ENCODE assay signal across 1 cellular context in the genomic region with DNA sequence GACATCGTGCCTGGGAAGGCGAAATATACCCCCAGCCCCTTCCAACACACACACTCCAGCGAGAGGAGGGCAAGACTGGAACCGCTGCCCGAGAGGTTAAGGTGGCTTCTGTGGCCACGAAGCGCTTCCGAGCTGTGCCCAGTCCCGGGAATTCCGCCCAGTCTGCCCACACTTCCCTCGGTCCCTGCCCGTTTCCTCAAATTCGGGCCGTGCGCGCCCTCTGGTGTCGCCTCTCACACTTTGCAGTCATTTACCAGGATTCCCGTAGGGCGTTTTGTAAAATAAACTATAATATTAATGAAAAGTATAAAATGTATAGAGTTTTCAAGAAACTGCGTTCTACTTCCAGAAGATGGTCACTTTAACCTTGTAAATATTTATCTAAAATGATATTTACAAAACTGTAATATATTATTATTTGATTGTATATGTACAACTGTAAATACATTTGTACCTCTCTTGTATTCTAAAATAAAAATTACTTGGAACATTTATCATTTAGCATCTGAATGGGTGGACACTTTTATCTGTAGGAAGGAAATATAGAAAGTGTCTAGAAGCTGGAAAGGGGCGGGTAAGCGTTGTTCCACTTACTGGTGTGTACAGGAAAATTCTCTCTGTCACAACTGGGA.
TF ChIP-seq lines count a peak whose summit lies in the region.

No MANE protein-coding gene starts in this region.

TF ChIP-seq in GM12878, 131 proteins besides CTCF, POLR2A, EP300 and RAD21 (continued from another document and continues in another):
- TF ChIP-seq, protein P1, sequence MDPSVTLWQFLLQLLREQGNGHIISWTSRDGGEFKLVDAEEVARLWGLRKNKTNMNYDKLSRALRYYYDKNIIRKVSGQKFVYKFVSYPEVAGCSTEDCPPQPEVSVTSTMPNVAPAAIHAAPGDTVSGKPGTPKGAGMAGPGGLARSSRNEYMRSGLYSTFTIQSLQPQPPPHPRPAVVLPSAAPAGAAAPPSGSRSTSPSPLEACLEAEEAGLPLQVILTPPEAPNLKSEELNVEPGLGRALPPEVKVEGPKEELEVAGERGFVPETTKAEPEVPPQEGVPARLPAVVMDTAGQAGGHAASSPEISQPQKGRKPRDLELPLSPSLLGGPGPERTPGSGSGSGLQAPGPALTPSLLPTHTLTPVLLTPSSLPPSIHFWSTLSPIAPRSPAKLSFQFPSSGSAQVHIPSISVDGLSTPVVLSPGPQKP (IDR thresholded peaks at IDR 0.05; ENCODE audit: low read depth, low read length): no peak
- peak; percentile 58; the same call in 1 of the 2 replicates for TF ChIP-seq IKZF1 (conservative IDR thresholded peaks at IDR 0.05)
- no peak for TF ChIP-seq SREBF1 (IDR thresholded peaks at IDR 0.05; ENCODE audit: low read length)
- TF ChIP-seq EED (IDR thresholded peaks at IDR 0.05; ENCODE audit: low read depth): no peak
- no peak for TF ChIP-seq HDGF (IDR thresholded peaks at IDR 0.05)
- TF ChIP-seq, protein P2, sequence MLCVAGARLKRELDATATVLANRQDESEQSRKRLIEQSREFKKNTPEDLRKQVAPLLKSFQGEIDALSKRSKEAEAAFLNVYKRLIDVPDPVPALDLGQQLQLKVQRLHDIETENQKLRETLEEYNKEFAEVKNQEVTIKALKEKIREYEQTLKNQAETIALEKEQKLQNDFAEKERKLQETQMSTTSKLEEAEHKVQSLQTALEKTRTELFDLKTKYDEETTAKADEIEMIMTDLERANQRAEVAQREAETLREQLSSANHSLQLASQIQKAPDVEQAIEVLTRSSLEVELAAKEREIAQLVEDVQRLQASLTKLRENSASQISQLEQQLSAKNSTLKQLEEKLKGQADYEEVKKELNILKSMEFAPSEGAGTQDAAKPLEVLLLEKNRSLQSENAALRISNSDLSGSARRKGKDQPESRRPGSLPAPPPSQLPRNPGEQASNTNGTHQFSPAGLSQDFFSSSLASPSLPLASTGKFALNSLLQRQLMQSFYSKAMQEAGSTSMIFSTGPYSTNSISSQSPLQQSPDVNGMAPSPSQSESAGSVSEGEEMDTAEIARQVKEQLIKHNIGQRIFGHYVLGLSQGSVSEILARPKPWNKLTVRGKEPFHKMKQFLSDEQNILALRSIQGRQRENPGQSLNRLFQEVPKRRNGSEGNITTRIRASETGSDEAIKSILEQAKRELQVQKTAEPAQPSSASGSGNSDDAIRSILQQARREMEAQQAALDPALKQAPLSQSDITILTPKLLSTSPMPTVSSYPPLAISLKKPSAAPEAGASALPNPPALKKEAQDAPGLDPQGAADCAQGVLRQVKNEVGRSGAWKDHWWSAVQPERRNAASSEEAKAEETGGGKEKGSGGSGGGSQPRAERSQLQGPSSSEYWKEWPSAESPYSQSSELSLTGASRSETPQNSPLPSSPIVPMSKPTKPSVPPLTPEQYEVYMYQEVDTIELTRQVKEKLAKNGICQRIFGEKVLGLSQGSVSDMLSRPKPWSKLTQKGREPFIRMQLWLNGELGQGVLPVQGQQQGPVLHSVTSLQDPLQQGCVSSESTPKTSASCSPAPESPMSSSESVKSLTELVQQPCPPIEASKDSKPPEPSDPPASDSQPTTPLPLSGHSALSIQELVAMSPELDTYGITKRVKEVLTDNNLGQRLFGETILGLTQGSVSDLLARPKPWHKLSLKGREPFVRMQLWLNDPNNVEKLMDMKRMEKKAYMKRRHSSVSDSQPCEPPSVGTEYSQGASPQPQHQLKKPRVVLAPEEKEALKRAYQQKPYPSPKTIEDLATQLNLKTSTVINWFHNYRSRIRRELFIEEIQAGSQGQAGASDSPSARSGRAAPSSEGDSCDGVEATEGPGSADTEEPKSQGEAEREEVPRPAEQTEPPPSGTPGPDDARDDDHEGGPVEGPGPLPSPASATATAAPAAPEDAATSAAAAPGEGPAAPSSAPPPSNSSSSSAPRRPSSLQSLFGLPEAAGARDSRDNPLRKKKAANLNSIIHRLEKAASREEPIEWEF (IDR thresholded peaks at IDR 0.05; ENCODE audit: insufficient replicate concordance, low read depth, low read length): no peak
- no peak for TF ChIP-seq HDAC6 (IDR thresholded peaks at IDR 0.05; ENCODE audit: unreplicated experiment)
- no peak for TF ChIP-seq EZH2 (IDR thresholded peaks at IDR 0.05; ENCODE audit: borderline replicate concordance, control insufficient read depth, low read depth, low read length)
- TF ChIP-seq JUND (IDR thresholded peaks at IDR 0.05; ENCODE audit: low read depth, low read length): no peak
- TF ChIP-seq ATF7 (IDR thresholded peaks at IDR 0.05; ENCODE audit: low read depth): no peak
- no peak for TF ChIP-seq GATAD2B (conservative IDR thresholded peaks at IDR 0.05; ENCODE audit: low read depth)
- no peak for TF ChIP-seq ZNF217 (IDR thresholded peaks at IDR 0.05)
- TF ChIP-seq, protein P3, sequence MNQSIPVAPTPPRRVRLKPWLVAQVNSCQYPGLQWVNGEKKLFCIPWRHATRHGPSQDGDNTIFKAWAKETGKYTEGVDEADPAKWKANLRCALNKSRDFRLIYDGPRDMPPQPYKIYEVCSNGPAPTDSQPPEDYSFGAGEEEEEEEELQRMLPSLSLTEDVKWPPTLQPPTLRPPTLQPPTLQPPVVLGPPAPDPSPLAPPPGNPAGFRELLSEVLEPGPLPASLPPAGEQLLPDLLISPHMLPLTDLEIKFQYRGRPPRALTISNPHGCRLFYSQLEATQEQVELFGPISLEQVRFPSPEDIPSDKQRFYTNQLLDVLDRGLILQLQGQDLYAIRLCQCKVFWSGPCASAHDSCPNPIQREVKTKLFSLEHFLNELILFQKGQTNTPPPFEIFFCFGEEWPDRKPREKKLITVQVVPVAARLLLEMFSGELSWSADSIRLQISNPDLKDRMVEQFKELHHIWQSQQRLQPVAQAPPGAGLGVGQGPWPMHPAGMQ (IDR thresholded peaks at IDR 0.05; ENCODE audit: borderline replicate concordance): no peak
- TF ChIP-seq MTA2 (IDR thresholded peaks at IDR 0.05; ENCODE audit: low read depth): no peak
- TF ChIP-seq RELA (IDR thresholded peaks at IDR 0.05; ENCODE audit: borderline replicate concordance, partially characterized antibody): peak; percentile 21
- TF ChIP-seq, protein P4, sequence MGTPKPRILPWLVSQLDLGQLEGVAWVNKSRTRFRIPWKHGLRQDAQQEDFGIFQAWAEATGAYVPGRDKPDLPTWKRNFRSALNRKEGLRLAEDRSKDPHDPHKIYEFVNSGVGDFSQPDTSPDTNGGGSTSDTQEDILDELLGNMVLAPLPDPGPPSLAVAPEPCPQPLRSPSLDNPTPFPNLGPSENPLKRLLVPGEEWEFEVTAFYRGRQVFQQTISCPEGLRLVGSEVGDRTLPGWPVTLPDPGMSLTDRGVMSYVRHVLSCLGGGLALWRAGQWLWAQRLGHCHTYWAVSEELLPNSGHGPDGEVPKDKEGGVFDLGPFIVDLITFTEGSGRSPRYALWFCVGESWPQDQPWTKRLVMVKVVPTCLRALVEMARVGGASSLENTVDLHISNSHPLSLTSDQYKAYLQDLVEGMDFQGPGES (IDR thresholded peaks at IDR 0.05): no peak
- TF ChIP-seq NR2C2 (IDR thresholded peaks at IDR 0.05; ENCODE audit: borderline replicate concordance, control insufficient read depth, insufficient read length, low read depth): no peak
- TF ChIP-seq, protein P5, sequence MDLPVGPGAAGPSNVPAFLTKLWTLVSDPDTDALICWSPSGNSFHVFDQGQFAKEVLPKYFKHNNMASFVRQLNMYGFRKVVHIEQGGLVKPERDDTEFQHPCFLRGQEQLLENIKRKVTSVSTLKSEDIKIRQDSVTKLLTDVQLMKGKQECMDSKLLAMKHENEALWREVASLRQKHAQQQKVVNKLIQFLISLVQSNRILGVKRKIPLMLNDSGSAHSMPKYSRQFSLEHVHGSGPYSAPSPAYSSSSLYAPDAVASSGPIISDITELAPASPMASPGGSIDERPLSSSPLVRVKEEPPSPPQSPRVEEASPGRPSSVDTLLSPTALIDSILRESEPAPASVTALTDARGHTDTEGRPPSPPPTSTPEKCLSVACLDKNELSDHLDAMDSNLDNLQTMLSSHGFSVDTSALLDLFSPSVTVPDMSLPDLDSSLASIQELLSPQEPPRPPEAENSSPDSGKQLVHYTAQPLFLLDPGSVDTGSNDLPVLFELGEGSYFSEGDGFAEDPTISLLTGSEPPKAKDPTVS (IDR thresholded peaks at IDR 0.05; ENCODE audit: low read depth, low read length): no peak
- TF ChIP-seq ZNF274 (IDR thresholded peaks at IDR 0.05; ENCODE audit: insufficient read depth, insufficient read length): no peak
- TF ChIP-seq MTA3 (IDR thresholded peaks at IDR 0.05; ENCODE audit: borderline replicate concordance, low read length): no peak
- no peak for TF ChIP-seq SMARCA5 (IDR thresholded peaks at IDR 0.05)
- TF ChIP-seq, protein P6, sequence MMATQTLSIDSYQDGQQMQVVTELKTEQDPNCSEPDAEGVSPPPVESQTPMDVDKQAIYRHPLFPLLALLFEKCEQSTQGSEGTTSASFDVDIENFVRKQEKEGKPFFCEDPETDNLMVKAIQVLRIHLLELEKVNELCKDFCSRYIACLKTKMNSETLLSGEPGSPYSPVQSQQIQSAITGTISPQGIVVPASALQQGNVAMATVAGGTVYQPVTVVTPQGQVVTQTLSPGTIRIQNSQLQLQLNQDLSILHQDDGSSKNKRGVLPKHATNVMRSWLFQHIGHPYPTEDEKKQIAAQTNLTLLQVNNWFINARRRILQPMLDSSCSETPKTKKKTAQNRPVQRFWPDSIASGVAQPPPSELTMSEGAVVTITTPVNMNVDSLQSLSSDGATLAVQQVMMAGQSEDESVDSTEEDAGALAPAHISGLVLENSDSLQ (IDR thresholded peaks at IDR 0.05): no peak
- TF ChIP-seq PAX5 (IDR thresholded peaks at IDR 0.05; ENCODE audit: borderline replicate concordance, low read depth, low read length): no peak
- TF ChIP-seq, protein P7, sequence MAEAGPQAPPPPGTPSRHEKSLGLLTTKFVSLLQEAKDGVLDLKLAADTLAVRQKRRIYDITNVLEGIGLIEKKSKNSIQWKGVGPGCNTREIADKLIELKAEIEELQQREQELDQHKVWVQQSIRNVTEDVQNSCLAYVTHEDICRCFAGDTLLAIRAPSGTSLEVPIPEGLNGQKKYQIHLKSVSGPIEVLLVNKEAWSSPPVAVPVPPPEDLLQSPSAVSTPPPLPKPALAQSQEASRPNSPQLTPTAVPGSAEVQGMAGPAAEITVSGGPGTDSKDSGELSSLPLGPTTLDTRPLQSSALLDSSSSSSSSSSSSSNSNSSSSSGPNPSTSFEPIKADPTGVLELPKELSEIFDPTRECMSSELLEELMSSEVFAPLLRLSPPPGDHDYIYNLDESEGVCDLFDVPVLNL (IDR thresholded peaks at IDR 0.05; ENCODE audit: low read depth, low read length): no peak
- TF ChIP-seq PAX8 (IDR thresholded peaks at IDR 0.05): no peak
- TF ChIP-seq ETV6 (conservative IDR thresholded peaks at IDR 0.05 in 1 of 2, IDR thresholded peaks at IDR 0.05 in 1 of 2; ENCODE audit: borderline replicate concordance in 1 of 2, low read depth in 1 of 2): no peak
- no peak for TF ChIP-seq ZNF622 (IDR thresholded peaks at IDR 0.05)
- TF ChIP-seq, protein P8, sequence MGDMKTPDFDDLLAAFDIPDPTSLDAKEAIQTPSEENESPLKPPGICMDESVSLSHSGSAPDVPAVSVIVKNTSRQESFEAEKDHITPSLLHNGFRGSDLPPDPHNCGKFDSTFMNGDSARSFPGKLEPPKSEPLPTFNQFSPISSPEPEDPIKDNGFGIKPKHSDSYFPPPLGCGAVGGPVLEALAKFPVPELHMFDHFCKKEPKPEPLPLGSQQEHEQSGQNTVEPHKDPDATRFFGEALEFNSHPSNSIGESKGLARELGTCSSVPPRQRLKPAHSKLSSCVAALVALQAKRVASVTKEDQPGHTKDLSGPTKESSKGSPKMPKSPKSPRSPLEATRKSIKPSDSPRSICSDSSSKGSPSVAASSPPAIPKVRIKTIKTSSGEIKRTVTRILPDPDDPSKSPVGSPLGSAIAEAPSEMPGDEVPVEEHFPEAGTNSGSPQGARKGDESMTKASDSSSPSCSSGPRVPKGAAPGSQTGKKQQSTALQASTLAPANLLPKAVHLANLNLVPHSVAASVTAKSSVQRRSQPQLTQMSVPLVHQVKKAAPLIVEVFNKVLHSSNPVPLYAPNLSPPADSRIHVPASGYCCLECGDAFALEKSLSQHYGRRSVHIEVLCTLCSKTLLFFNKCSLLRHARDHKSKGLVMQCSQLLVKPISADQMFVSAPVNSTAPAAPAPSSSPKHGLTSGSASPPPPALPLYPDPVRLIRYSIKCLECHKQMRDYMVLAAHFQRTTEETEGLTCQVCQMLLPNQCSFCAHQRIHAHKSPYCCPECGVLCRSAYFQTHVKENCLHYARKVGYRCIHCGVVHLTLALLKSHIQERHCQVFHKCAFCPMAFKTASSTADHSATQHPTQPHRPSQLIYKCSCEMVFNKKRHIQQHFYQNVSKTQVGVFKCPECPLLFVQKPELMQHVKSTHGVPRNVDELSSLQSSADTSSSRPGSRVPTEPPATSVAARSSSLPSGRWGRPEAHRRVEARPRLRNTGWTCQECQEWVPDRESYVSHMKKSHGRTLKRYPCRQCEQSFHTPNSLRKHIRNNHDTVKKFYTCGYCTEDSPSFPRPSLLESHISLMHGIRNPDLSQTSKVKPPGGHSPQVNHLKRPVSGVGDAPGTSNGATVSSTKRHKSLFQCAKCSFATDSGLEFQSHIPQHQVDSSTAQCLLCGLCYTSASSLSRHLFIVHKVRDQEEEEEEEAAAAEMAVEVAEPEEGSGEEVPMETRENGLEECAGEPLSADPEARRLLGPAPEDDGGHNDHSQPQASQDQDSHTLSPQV (IDR thresholded peaks at IDR 0.05): no peak
- TF ChIP-seq ZNF384 (IDR thresholded peaks at IDR 0.05; ENCODE audit: borderline replicate concordance, low read depth, low read length): no peak
- TF ChIP-seq TBL1XR1 (IDR thresholded peaks at IDR 0.05; ENCODE audit: low read depth, low read length): no peak
- TF ChIP-seq FOS (IDR thresholded peaks at IDR 0.05; ENCODE audit: borderline replicate concordance, extremely low read depth, insufficient read length): no peak
- TF ChIP-seq RAD51 (IDR thresholded peaks at IDR 0.05): no peak
- TF ChIP-seq CHD1 (IDR thresholded peaks at IDR 0.05; ENCODE audit: low read depth, low read length): no peak
- TF ChIP-seq ZNF24 (IDR thresholded peaks at IDR 0.05): no peak
- TF ChIP-seq CREM (IDR thresholded peaks at IDR 0.05; ENCODE audit: low read depth): no peak
- TF ChIP-seq SUPT20H (IDR thresholded peaks at IDR 0.05; ENCODE audit: borderline replicate concordance, control insufficient read depth, low read depth, low read length): no peak
- no peak for TF ChIP-seq BHLHE40 (IDR thresholded peaks at IDR 0.05; ENCODE audit: borderline replicate concordance in 1 of 2, low read depth in 2 of 2, low read length in 1 of 2)
- TF ChIP-seq, protein P9, sequence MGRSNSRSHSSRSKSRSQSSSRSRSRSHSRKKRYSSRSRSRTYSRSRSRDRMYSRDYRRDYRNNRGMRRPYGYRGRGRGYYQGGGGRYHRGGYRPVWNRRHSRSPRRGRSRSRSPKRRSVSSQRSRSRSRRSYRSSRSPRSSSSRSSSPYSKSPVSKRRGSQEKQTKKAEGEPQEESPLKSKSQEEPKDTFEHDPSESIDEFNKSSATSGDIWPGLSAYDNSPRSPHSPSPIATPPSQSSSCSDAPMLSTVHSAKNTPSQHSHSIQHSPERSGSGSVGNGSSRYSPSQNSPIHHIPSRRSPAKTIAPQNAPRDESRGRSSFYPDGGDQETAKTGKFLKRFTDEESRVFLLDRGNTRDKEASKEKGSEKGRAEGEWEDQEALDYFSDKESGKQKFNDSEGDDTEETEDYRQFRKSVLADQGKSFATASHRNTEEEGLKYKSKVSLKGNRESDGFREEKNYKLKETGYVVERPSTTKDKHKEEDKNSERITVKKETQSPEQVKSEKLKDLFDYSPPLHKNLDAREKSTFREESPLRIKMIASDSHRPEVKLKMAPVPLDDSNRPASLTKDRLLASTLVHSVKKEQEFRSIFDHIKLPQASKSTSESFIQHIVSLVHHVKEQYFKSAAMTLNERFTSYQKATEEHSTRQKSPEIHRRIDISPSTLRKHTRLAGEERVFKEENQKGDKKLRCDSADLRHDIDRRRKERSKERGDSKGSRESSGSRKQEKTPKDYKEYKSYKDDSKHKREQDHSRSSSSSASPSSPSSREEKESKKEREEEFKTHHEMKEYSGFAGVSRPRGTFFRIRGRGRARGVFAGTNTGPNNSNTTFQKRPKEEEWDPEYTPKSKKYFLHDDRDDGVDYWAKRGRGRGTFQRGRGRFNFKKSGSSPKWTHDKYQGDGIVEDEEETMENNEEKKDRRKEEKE (IDR thresholded peaks at IDR 0.05): no peak
- TF ChIP-seq YY1 (IDR thresholded peaks at IDR 0.05; ENCODE audit: low read depth, low read length): peak; percentile 52; the same call in 1 of the 2 replicates
